ENCODE assay signal across 8 cellular contexts in genomic region chr9:14323083-14323968, GRCh38. TPM values are rescaled to one million over a fixed set of nuclear protein-coding genes. Genes with fewer than 3 reads are reported as not detected.
DNase-seq lines count a peak whose midpoint lies in the region; ATAC-seq and TF ChIP-seq lines count a peak whose summit lies in the region.

No MANE protein-coding gene starts in this region.

- 10 to 30% methylated on average over 17 of the region's 17 CpGs for WGBS in sigmoid colon, 2 donors

- intact Hi-C loops in sigmoid colon (cut with DNase I): loop anchor here (2.0 to 5.0 kb wide), 5 partner anchors 25 to 1046 kb away; partner anchors contain the start of gene MPDZ

- no peaks in the 10 kb centered on the region for H3K36me3 Mint-ChIP-seq in glutamatergic neuron (ENCODE audit: unreplicated experiment)

- ATAC-seq in HG03196 (IDR thresholded peaks at IDR 0.05; ENCODE audit: unreplicated experiment) (peak; percentile 5), GM21447 (IDR thresholded peaks at IDR 0.05; ENCODE audit: unreplicated experiment) (no peak), GM18517 (IDR thresholded peaks at IDR 0.05; ENCODE audit: unreplicated experiment) (no peak)

- no peak for DNase-seq in WERI-Rb-1
- no peak for DNase-seq in glutamatergic neuron
- DNase-seq in sigmoid colon: no peak
- no peak for DNase-seq in GM13977 (ENCODE audit: low spot score)

- in situ Hi-C loops in GM13977 (cut with MboI; ENCODE audit: low pct_unique_long_range_greater_than_20kb, low sequenced_read_pairs, unreplicated experiment): no loop called here

- TF ChIP-seq CTCF in GM12875 (IDR thresholded peaks at IDR 0.05; ENCODE audit: borderline replicate concordance, insufficient read depth, low read depth, low read length) (no peak), WERI-Rb-1 (IDR thresholded peaks at IDR 0.05; ENCODE audit: low read depth, low read length) (no peak), glutamatergic neuron (IDR thresholded peaks at IDR 0.05; ENCODE audit: partially characterized antibody, unreplicated experiment) (no peak), sigmoid colon (IDR thresholded peaks at IDR 0.05) (no peak), GM13977 (IDR thresholded peaks at IDR 0.05; ENCODE audit: extremely low read depth, insufficient read depth, missing control alignments) (no peak)

- H3K4me1 ChIP-seq in sigmoid colon: peaks cover 0 to 58% (median 47%) of the 10 kb centered on the region in 4 donors

- peak overlapping the region; percentile 74 for H3K4me3 ChIP-seq in GM12875 (ENCODE audit: low read depth, low read length)
- peak overlapping the region; percentile 90 for H3K4me3 ChIP-seq in WERI-Rb-1 (ENCODE audit: low read depth, low read length)
- H3K4me3 ChIP-seq in sigmoid colon: peak overlapping the region; percentile 77 to 90 (median 82)

- no peaks in the 10 kb centered on the region for H3K9me3 ChIP-seq in WERI-Rb-1 (ENCODE audit: severe bottlenecking)
- no peaks in the 10 kb centered on the region for H3K9me3 ChIP-seq in sigmoid colon

- peak overlapping the region; percentile 92 for H3K27ac ChIP-seq in WERI-Rb-1
- H3K27ac ChIP-seq in sigmoid colon: peak overlapping the region; percentile 98 to 99 (median 98)

- H3K27ac Mint-ChIP-seq in glutamatergic neuron (ENCODE audit: unreplicated experiment): peak overlapping the region; percentile 75

- TF ChIP-seq EP300 in sigmoid colon (IDR thresholded peaks at IDR 0.05): no peak

- H3K9me3 Mint-ChIP-seq in glutamatergic neuron (ENCODE audit: unreplicated experiment): no peaks in the 10 kb centered on the region

- no peak for TF ChIP-seq POLR2A in sigmoid colon (IDR thresholded peaks at IDR 0.05)

- H3K36me3 ChIP-seq in WERI-Rb-1 (no peaks in the 10 kb centered on the region), sigmoid colon (no peaks in the 10 kb centered on the region)

- no peaks in the 10 kb centered on the region for H3K27me3 ChIP-seq in WERI-Rb-1 (ENCODE audit: insufficient read depth, low read depth, severe bottlenecking)
- no peaks in the 10 kb centered on the region for H3K27me3 ChIP-seq in sigmoid colon

- H3K4me1 Mint-ChIP-seq in glutamatergic neuron (ENCODE audit: low read depth, unreplicated experiment): peaks cover 6% of the 10 kb centered on the region

- peak overlapping the region; percentile 86 for H3K4me3 Mint-ChIP-seq in glutamatergic neuron (ENCODE audit: unreplicated experiment)

- H3K27me3 Mint-ChIP-seq in glutamatergic neuron (ENCODE audit: unreplicated experiment): no peaks in the 10 kb centered on the region

RNA-seq across cellular contexts. Expression of gene NFIB, which starts 9.4 kb away (rescaled TPM):
- total RNA-seq in glutamatergic neuron (ENCODE audit: unreplicated experiment) (1.5 TPM), sigmoid colon (100 to 1,000 TPM in 1 of 4 donors, 10 to 100 TPM in 3; 45.3 to 129 (median 59.9) TPM)
- polyA plus RNA-seq in sigmoid colon: 10 to 100 TPM in 1 of 3 donors, 1 to 10 TPM in 2; 3.7 to 12.5 (median 4.8) TPM

Comparison
In these comparisons a context has a peak if more than half of its experiments do, and no peak if none do; other contexts are left out.
1. RNA of gene NFIB, which starts 9.4 kb away (total RNA-seq): 45.3 to 129 TPM in sigmoid colon; 1.5 TPM in glutamatergic neuron (single experiment); every median in the first group is over 10 times any median in the second.
2. Peak in every context shown above with its lines, with median percentiles within 50 percentile points of each other: H3K4me3 ChIP-seq.